In the genomic region with DNA sequence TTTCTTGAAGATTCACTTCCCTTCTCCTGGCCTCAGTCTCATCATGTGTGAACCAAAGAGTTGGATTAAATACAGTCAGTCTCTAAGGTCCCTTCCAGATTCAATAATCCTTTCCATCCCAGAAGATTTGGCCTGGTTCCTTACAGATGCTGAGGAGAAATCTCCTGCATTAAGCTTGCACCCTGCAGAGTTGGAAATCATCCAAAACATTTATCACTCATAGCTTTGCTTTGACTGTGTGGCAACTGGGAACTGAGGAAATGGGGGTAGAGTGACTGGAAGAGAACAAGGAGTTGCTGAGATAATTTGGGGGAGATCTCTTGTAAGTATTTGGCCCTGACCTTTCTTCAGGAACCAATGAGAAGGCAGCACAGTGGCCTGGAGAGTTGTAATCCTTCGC, we compare ENCODE assay signal across 26 cellular contexts.
DNase-seq lines count a peak whose midpoint lies in the region; TF ChIP-seq lines count a peak whose summit lies in the region.
"Had no signal": no experiment of that assay in that cellular context is flagged by ENCODE, and none has a peak within 500 bp of the region (broad histone marks: within the 10 kb centered on the region; RNA-seq: fewer than 3 reads in every experiment).

No MANE protein-coding gene starts in this region.

- no peaks in the 10 kb centered on the region for H3K36me3 ChIP-seq in SK-N-MC (ENCODE audit: insufficient read depth, low read length)
- no peaks in the 10 kb centered on the region for H3K36me3 ChIP-seq in CD8-positive, alpha-beta memory T cell (ENCODE audit: insufficient read depth, low read length)
- H3K36me3 ChIP-seq in thyroid gland, result no peaks in the 10 kb centered on the region
- H3K36me3 ChIP-seq: left lung, uterus had no signal

- H3K4me3 ChIP-seq in SK-N-MC (peak overlapping the region; percentile 8; the same call in 1 of the 2 replicates), thyroid gland (replicated peaks in 1 of 3) (no peak overlapping the region)
- H3K4me3 ChIP-seq in CD8-positive, alpha-beta memory T cell (ENCODE audit: low read length), result no peak overlapping the region
- H3K4me3 ChIP-seq: hepatocyte, left lung, skin epidermis, uterus had no signal

- intact Hi-C loops in thyroid gland (cut with DNase I), result no loop called here

- H3K9me3 Mint-ChIP-seq in CD8-positive, alpha-beta memory T cell, result no peaks in the 10 kb centered on the region
- H3K9me3 Mint-ChIP-seq: immature natural killer cell had no signal

- H3K9me3 ChIP-seq in SK-N-MC (ENCODE audit: low read depth, low read length) (no peaks in the 10 kb centered on the region), thyroid gland (no peaks in the 10 kb centered on the region)
- H3K9me3 ChIP-seq in CD8-positive, alpha-beta memory T cell (ENCODE audit: low read length), result no peaks in the 10 kb centered on the region
- H3K9me3 ChIP-seq: left lung, uterus had no signal

- no peak for TF ChIP-seq POLR2A in thyroid gland (IDR thresholded peaks at IDR 0.05)
- TF ChIP-seq POLR2A in erythroblast (IDR thresholded peaks at IDR 0.05; ENCODE audit: low read length), result no peak

- H3K4me3 Mint-ChIP-seq in CD8-positive, alpha-beta memory T cell, result no peak overlapping the region
- H3K4me3 Mint-ChIP-seq: activated CD4-positive, alpha-beta T cell treated with anti-CD3 and anti-CD28 coated beads, Interleukin-2, amount 10 ng/mL, durations not matched to agents 7 days and 5 days; activated naive CD4-positive, alpha-beta T cell treated with anti-CD3 and anti-CD28 coated beads, Interleukin-2, amount 50 U/mL, for 24 hours; immature natural killer cell; naive thymus-derived CD4-positive, alpha-beta T cell had no signal

- H3K27me3 ChIP-seq in CD8-positive, alpha-beta memory T cell (ENCODE audit: insufficient read depth, low read length, poor library complexity, severe bottlenecking), result no peaks in the 10 kb centered on the region
- H3K27me3 ChIP-seq in thyroid gland, result no peaks in the 10 kb centered on the region
- H3K27me3 ChIP-seq: hepatocyte, left lung, uterus had no signal

- CTCF ChIA-PET in CD8-positive, alpha-beta memory T cell (lab: Charles Lee), result no interaction called here
- CTCF ChIA-PET in HEK293T (lab: Yijun Ruan, JAX), result no interaction called here

- WGBS in thyroid gland, 2 donors, result 100% methylated on average over 1 of the region's 1 CpG

- H3K27ac Mint-ChIP-seq in CD8-positive, alpha-beta memory T cell, result no peak overlapping the region
- H3K27ac Mint-ChIP-seq: activated CD4-positive, alpha-beta T cell treated with anti-CD3 and anti-CD28 coated beads, Interleukin-2, amount 10 ng/mL, durations not matched to agents 7 days and 5 days; activated naive CD4-positive, alpha-beta T cell treated with anti-CD3 and anti-CD28 coated beads, Interleukin-2, amount 50 U/mL, for 24 hours; immature natural killer cell; naive thymus-derived CD4-positive, alpha-beta T cell had no signal

- POLR2A ChIA-PET in CD8-positive, alpha-beta memory T cell (lab: Charles Lee), result interaction anchor here (0.5 kb wide), 1 partner anchor 31 kb away, joined by 3 read pairs; no protein-coding TSS in a partner anchor
- POLR2A ChIA-PET in HEK293T (lab: Yijun Ruan, JAX), result no interaction called here

- DNase-seq in COR-L47 (lab: John Stamatoyannopoulos, UW), result peak; percentile 46
- peak; percentile 38 for DNase-seq in HCEC 1CT
- DNase-seq in SK-N-MC (ENCODE audit: low read depth, low spot score), result peak; percentile 65
- peak; percentile 44 for DNase-seq in fibroblast of peridontal ligament (ENCODE audit: extremely low read depth)
- no peak for DNase-seq in CD8-positive, alpha-beta memory T cell
- DNase-seq in thyroid gland, result no peak
- DNase-seq in HEK293T (ENCODE audit: extremely low spot score), result no peak
- no peak for DNase-seq in erythroblast (lab: John Stamatoyannopoulos, UW)
- DNase-seq: activated CD4-positive, alpha-beta T cell treated with anti-CD3 and anti-CD28 coated beads, Interleukin-2, amount 10 ng/mL, durations not matched to agents 7 days and 5 days; anterior cingulate cortex; C1 segment of cervical spinal cord; Calu3; central memory CD4-positive, alpha-beta T cell; immature natural killer cell; left lung; naive thymus-derived CD4-positive, alpha-beta T cell; NCI-H1417 treated with DMSO at 0.1 percent for 48 hours; NCI-H2081 treated with DMSO at 0.1 percent for 48 hours; occipital lobe; stimulated activated CD4-positive, alpha-beta T cell treated with anti-CD3 and anti-CD28 coated beads, Interleukin-2, amount 100 ng/mL, for 24 hours; substantia nigra; uterus had no signal

- H3K27ac ChIP-seq in SK-N-MC, result peak overlapping the region; percentile 26; the same call in 1 of the 2 replicates
- H3K27ac ChIP-seq in CD8-positive, alpha-beta memory T cell (ENCODE audit: low read depth, low read length), result no peak overlapping the region
- no peak overlapping the region for H3K27ac ChIP-seq in thyroid gland
- H3K27ac ChIP-seq: hepatocyte, left lung, skin epidermis, uterus, VCaP had no signal

- H3K4me1 Mint-ChIP-seq in CD8-positive, alpha-beta memory T cell, result peaks cover 0 to 8% (median 0%) of the 10 kb centered on the region in 3 donors

- H3K9ac ChIP-seq in SK-N-MC (ENCODE audit: insufficient read length), result no peak overlapping the region

- TF ChIP-seq CTCF in thyroid gland (IDR thresholded peaks at IDR 0.05), result no peak

- H3K4me1 ChIP-seq in CD8-positive, alpha-beta memory T cell (ENCODE audit: insufficient read depth, low read length), result peaks cover 5% of the 10 kb centered on the region
- H3K4me1 ChIP-seq in thyroid gland, result peaks cover 0 to 6% of the 10 kb centered on the region in 2 donors
- H3K4me1 ChIP-seq: uterus had no signal

- H3K27me3 Mint-ChIP-seq in CD8-positive, alpha-beta memory T cell, result no peaks in the 10 kb centered on the region
- H3K27me3 Mint-ChIP-seq: activated naive CD4-positive, alpha-beta T cell treated with anti-CD3 and anti-CD28 coated beads, Interleukin-2, amount 50 U/mL, for 24 hours; naive thymus-derived CD4-positive, alpha-beta T cell had no signal

- no peaks in the 10 kb centered on the region for H3K36me3 Mint-ChIP-seq in CD8-positive, alpha-beta memory T cell
- H3K36me3 Mint-ChIP-seq: activated naive CD4-positive, alpha-beta T cell treated with anti-CD3 and anti-CD28 coated beads, Interleukin-2, amount 50 U/mL, for 24 hours; immature natural killer cell had no signal

TF ChIP-seq in HEK293T, 16 proteins besides CTCF, POLR2A, EP300 and RAD21:
- no peak for TF ChIP-seq BHLHE40 (IDR thresholded peaks at IDR 0.05; ENCODE audit: borderline replicate concordance)
- TF ChIP-seq SP1 (IDR thresholded peaks at IDR 0.05), result no peak
- no peak for TF ChIP-seq NFRKB (IDR thresholded peaks at IDR 0.05)
- TF ChIP-seq ARNT (IDR thresholded peaks at IDR 0.05), result no peak
- no peak for TF ChIP-seq LEF1 (IDR thresholded peaks at IDR 0.05; ENCODE audit: borderline replicate concordance)
- no peak for TF ChIP-seq FOXK2 (IDR thresholded peaks at IDR 0.05)
- no peak for TF ChIP-seq SUZ12 (IDR thresholded peaks at IDR 0.05)
- TF ChIP-seq ZNF384 (IDR thresholded peaks at IDR 0.05), result no peak
- no peak for TF ChIP-seq L3MBTL2 (conservative IDR thresholded peaks at IDR 0.05)
- no peak for TF ChIP-seq ELF4 (IDR thresholded peaks at IDR 0.05)
- TF ChIP-seq, protein P1, sequence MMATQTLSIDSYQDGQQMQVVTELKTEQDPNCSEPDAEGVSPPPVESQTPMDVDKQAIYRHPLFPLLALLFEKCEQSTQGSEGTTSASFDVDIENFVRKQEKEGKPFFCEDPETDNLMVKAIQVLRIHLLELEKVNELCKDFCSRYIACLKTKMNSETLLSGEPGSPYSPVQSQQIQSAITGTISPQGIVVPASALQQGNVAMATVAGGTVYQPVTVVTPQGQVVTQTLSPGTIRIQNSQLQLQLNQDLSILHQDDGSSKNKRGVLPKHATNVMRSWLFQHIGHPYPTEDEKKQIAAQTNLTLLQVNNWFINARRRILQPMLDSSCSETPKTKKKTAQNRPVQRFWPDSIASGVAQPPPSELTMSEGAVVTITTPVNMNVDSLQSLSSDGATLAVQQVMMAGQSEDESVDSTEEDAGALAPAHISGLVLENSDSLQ (IDR thresholded peaks at IDR 0.05), result no peak
- TF ChIP-seq HDGF (IDR thresholded peaks at IDR 0.05; ENCODE audit: borderline replicate concordance), result no peak
- TF ChIP-seq FOXA1 (IDR thresholded peaks at IDR 0.05), result no peak
TF ChIP-seq in HEK293T: peak in this region for 0.

Comparison
In these comparisons a context has a peak if more than half of its experiments do, and no peak if none do; other contexts are left out.
1. DNase-seq: peak in COR-L47 (single experiment), HCEC 1CT (single experiment), SK-N-MC (single experiment) and fibroblast of peridontal ligament (single experiment); none in CD8-positive, alpha-beta memory T cell (0 of 5), thyroid gland (0 of 2), HEK293T (single experiment) and erythroblast (0 of 2).